Comparison of ENCODE assay signal across 21 cellular contexts in the genomic region with DNA sequence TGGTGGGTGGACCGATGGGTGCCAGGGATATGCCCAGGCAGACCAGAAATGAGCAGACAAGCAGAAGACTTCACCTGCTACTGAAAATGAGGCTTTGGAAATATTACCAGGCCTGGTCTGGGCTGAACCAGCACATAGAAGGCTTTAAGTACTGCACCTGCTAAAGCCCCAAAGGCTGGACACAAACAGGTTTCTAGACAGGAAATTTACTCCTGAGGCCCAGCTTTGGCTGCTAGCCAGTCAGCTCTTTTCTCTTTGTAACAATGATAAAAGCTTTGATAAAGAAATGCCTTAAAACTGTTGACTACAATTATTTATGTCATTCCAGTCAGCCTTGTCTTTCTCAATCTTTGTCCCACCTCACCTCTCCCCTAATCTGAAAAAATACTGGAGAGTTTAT.
DNase-seq lines count a peak whose midpoint lies in the region; TF ChIP-seq lines count a peak whose summit lies in the region.
"Had no signal": no experiment of that assay in that cellular context is flagged by ENCODE, and none has a peak within 500 bp of the region (broad histone marks: within the 10 kb centered on the region; RNA-seq: fewer than 3 reads in every experiment).

No MANE protein-coding gene starts in this region.

- H3K4me2 ChIP-seq in parathyroid adenoma (ENCODE audit: low read length), result peak overlapping the region; percentile 28
- H3K4me2 ChIP-seq: A549, BLaER1 had no signal

- no peak overlapping the region for H3K4me3 ChIP-seq in parathyroid adenoma (ENCODE audit: low read depth, low read length)
- H3K4me3 ChIP-seq: A549, BLaER1, skin epidermis had no signal

- no peaks in the 10 kb centered on the region for H3K36me3 Mint-ChIP-seq in mesothelial cell of epicardium

- DNase-seq in NCI-H2171 treated with DMSO at 0.1 percent for 48 hours (lab: John Stamatoyannopoulos, UW) (peak; percentile 40), NCI-H2171 (lab: John Stamatoyannopoulos, UW) (no peak), NCI-H1930 (lab: John Stamatoyannopoulos, UW) (peak; percentile 37 to 75), NCI-H510A treated with DMSO at 0.1 percent for 48 hours (lab: John Stamatoyannopoulos, UW) (peak; percentile 78), mesothelial cell of epicardium (ENCODE audit: low spot score in 2 of 2, unreplicated experiment in 2 of 2) (no peak), cerebellar cortex (ENCODE audit: low spot score) (no peak)
- DNase-seq in activated T-cell treated with anti-CD3 and anti-CD28 coated beads, Interleukin-2, amount 50 U/mL, for 1 hour, result no peak
- DNase-seq: activated B cell treated with CpG ODN at 0.5 μM for 24 hours; activated CD8-positive, alpha-beta T cell treated with anti-CD3 and anti-CD28 coated beads for 36 hours; activated naive CD4-positive, alpha-beta T cell treated with anti-CD3 and anti-CD28 coated beads for 36 hours; activated T-cell treated with anti-CD3 and anti-CD28 coated beads, Interleukin-2, amount 50 U/mL, for 24 hours; HCEC 1CT; left cardiac atrium; midbrain; NCI-H526 treated with DMSO at 0.1 percent for 48 hours; stimulated activated CD4-positive, alpha-beta T cell treated with anti-CD3 and anti-CD28 coated beads, Interleukin-4, amount 100 ng/mL, for 4 hours; substantia nigra had no signal

- no peaks in the 10 kb centered on the region for H3K9me3 ChIP-seq in parathyroid adenoma (ENCODE audit: control insufficient read depth, low read length)
- H3K9me3 ChIP-seq: A549, BLaER1 had no signal

- no peaks in the 10 kb centered on the region for H3K27me3 ChIP-seq in parathyroid adenoma (ENCODE audit: control insufficient read depth, insufficient read depth, low read length)
- H3K27me3 ChIP-seq: BLaER1 had no signal

- H3K27ac Mint-ChIP-seq in mesothelial cell of epicardium, result no peak overlapping the region
- H3K27ac Mint-ChIP-seq: activated B cell treated with CpG ODN at 0.5 μM for 24 hours; activated CD8-positive, alpha-beta T cell treated with anti-CD3 and anti-CD28 coated beads for 36 hours; activated naive CD4-positive, alpha-beta T cell treated with anti-CD3 and anti-CD28 coated beads for 36 hours; activated T-cell treated with anti-CD3 and anti-CD28 coated beads, Interleukin-2, amount 50 U/mL, for 24 hours had no signal

- peaks cover 37% of the 10 kb centered on the region for H3K4me1 ChIP-seq in parathyroid adenoma
- H3K4me1 ChIP-seq: A549 had no signal

- H3K9ac ChIP-seq in parathyroid adenoma, result no peak overlapping the region
- H3K9ac ChIP-seq: BLaER1 had no signal

- peak overlapping the region; percentile 68 for H2AFZ ChIP-seq in parathyroid adenoma

- H3K27me3 Mint-ChIP-seq in mesothelial cell of epicardium (ENCODE audit: low read depth), result peaks cover 25% of the 10 kb centered on the region
- H3K27me3 Mint-ChIP-seq: activated B cell treated with CpG ODN at 0.5 μM for 24 hours; activated CD8-positive, alpha-beta T cell treated with anti-CD3 and anti-CD28 coated beads for 36 hours; activated T-cell treated with anti-CD3 and anti-CD28 coated beads, Interleukin-2, amount 50 U/mL, for 24 hours had no signal

- H3K4me1 Mint-ChIP-seq in mesothelial cell of epicardium, result peaks cover 33% of the 10 kb centered on the region

- peak overlapping the region; percentile 58 for H3K27ac ChIP-seq in parathyroid adenoma
- H3K27ac ChIP-seq: A549, BLaER1, skin epidermis had no signal

- TF ChIP-seq CTCF in parathyroid adenoma (IDR thresholded peaks at IDR 0.05), result no peak
- TF ChIP-seq CTCF in mesothelial cell of epicardium (IDR thresholded peaks at IDR 0.05; ENCODE audit: unreplicated experiment), result no peak

- H3K9me3 Mint-ChIP-seq in mesothelial cell of epicardium, result no peaks in the 10 kb centered on the region
- H3K9me3 Mint-ChIP-seq: activated B cell treated with CpG ODN at 0.5 μM for 24 hours; activated CD8-positive, alpha-beta T cell treated with anti-CD3 and anti-CD28 coated beads for 36 hours; activated naive CD4-positive, alpha-beta T cell treated with anti-CD3 and anti-CD28 coated beads for 36 hours; activated T-cell treated with anti-CD3 and anti-CD28 coated beads, Interleukin-2, amount 50 U/mL, for 24 hours had no signal

- H3K36me3 ChIP-seq in parathyroid adenoma (ENCODE audit: control insufficient read depth, insufficient read depth, low read length), result no peaks in the 10 kb centered on the region
- H3K36me3 ChIP-seq: BLaER1 had no signal

- H3K79me2 ChIP-seq in parathyroid adenoma, result no peaks in the 10 kb centered on the region

- H3K4me3 Mint-ChIP-seq in mesothelial cell of epicardium, result no peak overlapping the region
- H3K4me3 Mint-ChIP-seq: activated B cell treated with CpG ODN at 0.5 μM for 24 hours; activated CD8-positive, alpha-beta T cell treated with anti-CD3 and anti-CD28 coated beads for 36 hours; activated naive CD4-positive, alpha-beta T cell treated with anti-CD3 and anti-CD28 coated beads for 36 hours; activated T-cell treated with anti-CD3 and anti-CD28 coated beads, Interleukin-2, amount 50 U/mL, for 24 hours had no signal

Comparison
In these comparisons a context has a peak if more than half of its experiments do, and no peak if none do; other contexts are left out.
1. DNase-seq: peak in NCI-H2171 treated with DMSO at 0.1 percent for 48 hours (single experiment), NCI-H1930 (2 of 2) and NCI-H510A treated with DMSO at 0.1 percent for 48 hours (single experiment); none in NCI-H2171 (single experiment), mesothelial cell of epicardium (0 of 2), activated T-cell treated with anti-CD3 and anti-CD28 coated beads, Interleukin-2, amount 50 U/mL, for 1 hour (single experiment) and cerebellar cortex (single experiment).